Comparison of ENCODE assay signal across 1 cellular context in genomic region chr17:352421-353212, GRCh38.
TF ChIP-seq lines count a peak whose summit lies in the region.

RPH3AL (minus strand) TSS chr17:352807; CDS start chr17:327543, 25,264 bp downstream.

TF ChIP-seq in HepG2, 621 proteins besides CTCF, POLR2A, EP300 and RAD21 (continued from another document and continues in another):
- TF ChIP-seq ZFP91 (CRISPR knock-in tag; IDR thresholded peaks at IDR 0.05; ENCODE audit: borderline replicate concordance) (peak; percentile 70; the same call in 1 of the 2 replicates), LRRFIP1 (CRISPR knock-in tag; conservative IDR thresholded peaks at IDR 0.05) (no peak), SOX13 (IDR thresholded peaks at IDR 0.05) (no peak), SOX13 (CRISPR knock-in tag; conservative IDR thresholded peaks at IDR 0.05 in 1 of 2, IDR thresholded peaks at IDR 0.05 in 1 of 2) (peak in 1 of 2 experiments; percentile 21; a peak in 1 of 4 replicates), HMGXB4 (CRISPR knock-in tag; IDR thresholded peaks at IDR 0.05; ENCODE audit: borderline replicate concordance in 1 of 2, low read depth in 1 of 2) (peak in 1 of 2 experiments; percentile 79; a peak in 1 of 4 replicates), JARID2 (CRISPR knock-in tag; IDR thresholded peaks at IDR 0.05; ENCODE audit: insufficient replicate concordance) (no peak), ZBTB4 (CRISPR knock-in tag; IDR thresholded peaks at IDR 0.05; ENCODE audit: borderline replicate concordance) (peak; percentile 68; the same call in 1 of the 2 replicates), FOXA3 (CRISPR knock-in tag; IDR thresholded peaks at IDR 0.05) (peak; percentile 87), LCORL (IDR thresholded peaks at IDR 0.05) (no peak), LCORL (CRISPR knock-in tag; IDR thresholded peaks at IDR 0.05) (0 out of 2 replicates have a peak, but pooled peaks have one; percentile 47), ZNF547 (CRISPR knock-in tag; IDR thresholded peaks at IDR 0.05) (peak; percentile 37; the same call in 1 of the 2 replicates), GATA4 (IDR thresholded peaks at IDR 0.05; ENCODE audit: borderline replicate concordance, low read depth) (peak; percentile 68; the same call in 1 of the 2 replicates), ZHX2 (IDR thresholded peaks at IDR 0.05; ENCODE audit: low read depth) (no peak; the same call in 1 of the 2 replicates), ZHX2 (CRISPR knock-in tag; IDR thresholded peaks at IDR 0.05; ENCODE audit: borderline replicate concordance) (no peak), HDAC2 (CRISPR knock-in tag; IDR thresholded peaks at IDR 0.05) (peak; percentile 47; the same call in 1 of the 2 replicates), ZKSCAN1 (IDR thresholded peaks at IDR 0.05; ENCODE audit: low read length) (0 out of 2 replicates have a peak, but pooled peaks have one; percentile 14), PCBP2 (optimal IDR thresholded peaks at IDR 0.05; ENCODE audit: low read depth, low read length, poor library complexity, severe bottlenecking) (no peak), KAT8 (CRISPR knock-in tag; IDR thresholded peaks at IDR 0.05) (peak; percentile 89), SMAD3 (CRISPR knock-in tag; IDR thresholded peaks at IDR 0.05) (peak; percentile 62; the same call in 1 of the 2 replicates), ZNF234 (CRISPR knock-in tag; conservative IDR thresholded peaks at IDR 0.05) (no peak), KDM5A (IDR thresholded peaks at IDR 0.05; ENCODE audit: borderline replicate concordance, low read length) (peak; percentile 56; the same call in 1 of the 2 replicates), AGO2 (optimal IDR thresholded peaks at IDR 0.05; ENCODE audit: low read depth, low read length) (no peak), ATF2 (CRISPR knock-in tag; IDR thresholded peaks at IDR 0.05) (no peak), PHF5A (CRISPR knock-in tag; IDR thresholded peaks at IDR 0.05; ENCODE audit: low read depth, unreplicated experiment) (peak; percentile 73), HDAC1 (CRISPR knock-in tag; IDR thresholded peaks at IDR 0.05) (peak; percentile 53), HOXA5 (CRISPR knock-in tag; IDR thresholded peaks at IDR 0.05) (no peak; the same call in 1 of the 2 replicates), ZFX (CRISPR knock-in tag; IDR thresholded peaks at IDR 0.05; ENCODE audit: low read depth) (peak; percentile 95), GABPA (IDR thresholded peaks at IDR 0.05; ENCODE audit: low read depth, low read length) (no peak), GABPA (CRISPR knock-in tag; IDR thresholded peaks at IDR 0.05; ENCODE audit: low read depth) (peak; percentile 22), ZNF691 (CRISPR knock-in tag; IDR thresholded peaks at IDR 0.05; ENCODE audit: borderline replicate concordance, low read depth) (peak; percentile 4), ZNF292 (CRISPR knock-in tag; IDR thresholded peaks at IDR 0.05; ENCODE audit: borderline replicate concordance, low read depth) (no peak; the same call in 1 of the 2 replicates), PRDM4 (CRISPR knock-in tag; IDR thresholded peaks at IDR 0.05; ENCODE audit: borderline replicate concordance) (no peak), SNAPC5 (CRISPR knock-in tag; IDR thresholded peaks at IDR 0.05; ENCODE audit: borderline replicate concordance) (0 out of 2 replicates have a peak, but pooled peaks have one; percentile 51), TFDP2 (CRISPR knock-in tag; IDR thresholded peaks at IDR 0.05) (peak; percentile 31; the same call in 1 of the 2 replicates), TP53 (CRISPR knock-in tag; conservative IDR thresholded peaks at IDR 0.05) (peak; percentile 22; the same call in 1 of the 2 replicates)
